Comparison of ENCODE assay signal across 1 cellular context in the genomic region with DNA sequence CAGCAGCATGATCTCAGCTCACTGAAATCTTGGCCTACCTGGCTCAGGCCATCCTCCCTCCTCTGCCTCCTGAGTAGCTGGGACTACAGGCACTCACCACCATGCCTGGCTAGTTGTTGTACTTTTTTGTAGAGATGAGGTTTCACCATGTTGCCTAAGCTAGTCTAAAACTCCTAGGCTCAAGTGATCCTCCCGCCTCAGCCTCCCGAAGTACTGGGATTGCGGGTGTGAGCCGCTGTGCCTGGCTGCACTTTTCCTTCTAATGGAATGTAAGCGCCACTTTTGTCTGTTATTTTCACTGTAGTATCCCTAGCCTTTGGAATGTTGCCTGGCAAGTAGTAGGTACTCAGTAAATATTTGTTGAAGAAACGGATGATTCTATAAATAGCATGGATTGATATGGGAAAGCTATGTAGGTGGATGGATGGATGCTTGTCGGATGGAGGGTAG.
TF ChIP-seq lines count a peak whose summit lies in the region.

No MANE protein-coding gene starts in this region.

TF ChIP-seq in Ishikawa, 13 proteins besides CTCF, POLR2A, EP300 and RAD21 (continued from another document):
- no peak for TF ChIP-seq REST (IDR thresholded peaks at IDR 0.05; ENCODE audit: low read depth)
- no peak for TF ChIP-seq NFIC (IDR thresholded peaks at IDR 0.05)
- peak; percentile 49 for TF ChIP-seq TEAD4 (IDR thresholded peaks at IDR 0.05)
- peak; percentile 3; the same call in 1 of the 2 replicates for TF ChIP-seq CEBPB (IDR thresholded peaks at IDR 0.05)
- no peak for TF ChIP-seq CREB1 (IDR thresholded peaks at IDR 0.05; ENCODE audit: low read depth)
- no peak for TF ChIP-seq FOXM1 (IDR thresholded peaks at IDR 0.05; ENCODE audit: borderline replicate concordance, low read depth)
- TF ChIP-seq ZBTB7A (IDR thresholded peaks at IDR 0.05; ENCODE audit: low read depth), result no peak
